In the genomic region with DNA sequence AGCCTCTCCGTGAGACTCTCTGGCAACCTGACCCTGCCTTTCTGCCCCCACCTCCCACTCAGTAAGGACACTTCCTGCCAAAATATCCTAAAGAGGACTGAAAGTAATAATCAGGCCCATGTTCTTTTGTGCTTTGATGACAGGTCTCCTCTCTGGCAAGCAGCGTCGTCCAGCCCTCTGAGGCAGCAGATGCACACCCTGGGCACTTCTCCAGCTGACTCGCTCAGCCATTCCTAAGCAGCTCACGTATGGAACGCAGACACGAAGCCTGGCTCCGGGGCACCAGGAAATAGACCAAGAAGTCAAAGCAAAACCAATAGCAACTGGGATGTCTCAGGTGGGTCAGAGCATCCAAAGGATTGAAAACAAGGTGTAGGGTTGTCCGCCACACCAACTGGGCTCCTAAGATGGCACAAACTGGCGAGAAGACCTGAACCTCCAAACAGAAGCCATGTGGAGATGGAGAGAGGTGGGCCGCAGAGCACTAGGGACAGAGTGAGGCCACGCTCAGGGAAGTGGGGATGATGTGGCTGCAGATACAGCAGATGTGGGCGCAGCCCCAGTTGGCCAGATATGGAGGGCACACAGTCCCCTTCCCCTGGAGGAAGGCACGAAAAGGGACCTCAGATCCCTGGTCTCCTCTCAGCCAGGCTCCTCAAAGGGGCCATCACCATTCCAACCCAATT, we compare ENCODE assay signal across 8 cellular contexts. TPM values are rescaled to one million over a fixed set of nuclear protein-coding genes. Genes with fewer than 3 reads are reported as not detected.
A peak's percentile ranks its signal among the peaks of the same experiment; 100 is the strongest.
DNase-seq lines count a peak whose midpoint lies in the region; ATAC-seq lines count a peak whose summit lies in the region.

No MANE protein-coding gene starts in this region.

- DNase-seq in A172 (ENCODE audit: low spot score) (peak; percentile 62), H4 (ENCODE audit: low spot score) (peak; percentile 28), amniotic epithelial cell (ENCODE audit: low read depth) (peak; percentile 32), kidney tubule cell (ENCODE audit: low spot score) (peak; percentile 86), SW 1271 (lab: John Stamatoyannopoulos, UW) (no peak)
- DNase-seq in stimulated activated CD4-positive, alpha-beta T cell treated with anti-CD3 and anti-CD28 coated beads, Interleukin-2, amount 100 ng/mL, for 24 hours, result no peak

- ATAC-seq in HG03521 (IDR thresholded peaks at IDR 0.05; ENCODE audit: unreplicated experiment), result no peak
- ATAC-seq in GM21786 (IDR thresholded peaks at IDR 0.05; ENCODE audit: unreplicated experiment), result no peak

RNA-seq across cellular contexts. Expression of a gene that starts 2.4 kb away (rescaled TPM):
- 17.0 and 17.5 TPM in 2 replicates for total RNA-seq in A172 (2014; rRNA removed; shearing (Covaris generic))
- total RNA-seq in H4 (2014; rRNA removed; shearing (Covaris generic)), result 3.7 and 4.1 TPM in 2 replicates

Comparison
In these comparisons a context has a peak if more than half of its experiments do, and no peak if none do; other contexts are left out.
1. DNase-seq: peak in A172 (single experiment), H4 (single experiment), amniotic epithelial cell (single experiment) and kidney tubule cell (single experiment); none in SW 1271 (0 of 2) and stimulated activated CD4-positive, alpha-beta T cell treated with anti-CD3 and anti-CD28 coated beads, Interleukin-2, amount 100 ng/mL, for 24 hours (0 of 2).